In genomic region chr3:73009750-73010149, GRCh38 we compare ENCODE assay signal across 23 cellular contexts. TPM values are rescaled to one million over a fixed set of nuclear protein-coding genes. Genes with fewer than 3 reads are reported as not detected.
A peak's percentile ranks its signal among the peaks of the same experiment; 100 is the strongest.
DNase-seq lines count a peak whose midpoint lies in the region; ATAC-seq and TF ChIP-seq lines count a peak whose summit lies in the region.
"Had no signal": no experiment of that assay in that cellular context is flagged by ENCODE, and none has a peak within 500 bp of the region (broad histone marks: within the 10 kb centered on the region; RNA-seq: fewer than 3 reads in every experiment).

No MANE protein-coding gene starts in this region.

- peaks cover 5% of the 10 kb centered on the region for H3K36me3 ChIP-seq in mammary epithelial cell (ENCODE audit: insufficient read depth, low read length)

- peaks cover 30% of the 10 kb centered on the region for H4K20me1 ChIP-seq in mammary epithelial cell (ENCODE audit: insufficient read depth, low read length)

- peaks cover 25% of the 10 kb centered on the region for H3K4me1 Mint-ChIP-seq in MCF 10A (ENCODE audit: insufficient read depth, unreplicated experiment)
- H3K4me1 Mint-ChIP-seq in activated T-helper 17 cell treated with anti-CD3 and anti-CD28 coated beads, Interleukin-2, amount 50 U/mL, for 72 hours = peaks cover 53% of the 10 kb centered on the region
- peaks cover 81% of the 10 kb centered on the region for H3K4me1 Mint-ChIP-seq in stimulated activated naive CD8-positive, alpha-beta T cell treated with anti-CD3 and anti-CD28 coated beads, Interleukin-15, amount 100 ng/mL, for 72 hours

- H3K27ac ChIP-seq in mammary epithelial cell (ENCODE audit: insufficient read depth, low read depth, low read length) = no peak overlapping the region
- H3K27ac ChIP-seq in substantia nigra (ENCODE audit: low read depth, low read length, poor library complexity, severe bottlenecking) = peak overlapping the region; percentile 58
- H3K27ac ChIP-seq: parathyroid adenoma, skin epidermis had no signal

- no peak overlapping the region for H3K4me3 ChIP-seq in mammary epithelial cell (replicated peaks in 1 of 3; ENCODE audit: insufficient read depth in 1 of 3, low read depth in 2 of 3, low read length in 3 of 3)
- H3K4me3 ChIP-seq: adrenal gland, lung, skin epidermis had no signal

- TF ChIP-seq CTCF in MCF 10A (IDR thresholded peaks at IDR 0.05; ENCODE audit: unreplicated experiment) (no peak), mammary epithelial cell (conservative IDR thresholded peaks at IDR 0.05 in 1 of 2, IDR thresholded peaks at IDR 0.05 in 1 of 2; ENCODE audit: extremely low read depth in 1 of 2, insufficient read depth in 1 of 2, low read depth in 1 of 2, low read length in 2 of 2) (no peak)

- DNase-seq in MCF 10A (ENCODE audit: unreplicated experiment) = no peak
- DNase-seq in mammary epithelial cell = no peak
- no peak for DNase-seq in substantia nigra (lab: John Stamatoyannopoulos, UW)
- DNase-seq in Ammon's horn (ENCODE audit: low spot score) = no peak
- no peak for DNase-seq in stimulated activated naive CD8-positive, alpha-beta T cell treated with anti-CD3 and anti-CD28 coated beads, Interleukin-15, amount 100 ng/mL, for 72 hours
- DNase-seq: activated gamma-delta T cell treated with Interleukin-2 at 50 U/mL for 16 hours; BE2C; DMS79; hippocampal formation; IMR-90; NCI-H146; NCI-H2107; NCI-H510A; retina; SIG-M5; stimulated activated naive B cell treated with anti-CD40 and anti-IgM and Interleukin-4, amounts not matched to agents 10 μg/mL and 1 μg/mL and 100 μg/mL, for 72 hours had no signal

- dilution Hi-C loops in mammary epithelial cell (cut with HindIII; ENCODE audit: low sequenced_read_pairs) = no loop called here

- no peaks in the 10 kb centered on the region for H3K9me3 ChIP-seq in mammary epithelial cell (replicated peaks; ENCODE audit: insufficient read depth, low read length)
- H3K9me3 ChIP-seq: adrenal gland, BE2C had no signal

- no TSS peak for BruUV-seq in MCF 10A (replicated peaks; lab: Mats Ljungman, UMichigan)
- no TSS peak for BruUV-seq in mammary epithelial cell (replicated peaks; lab: Mats Ljungman, UMichigan)

- H3K9me3 Mint-ChIP-seq in MCF 10A (ENCODE audit: unreplicated experiment) = no peaks in the 10 kb centered on the region
- no peaks in the 10 kb centered on the region for H3K9me3 Mint-ChIP-seq in activated T-helper 17 cell treated with anti-CD3 and anti-CD28 coated beads, Interleukin-2, amount 50 U/mL, for 72 hours
- no peaks in the 10 kb centered on the region for H3K9me3 Mint-ChIP-seq in stimulated activated naive CD8-positive, alpha-beta T cell treated with anti-CD3 and anti-CD28 coated beads, Interleukin-15, amount 100 ng/mL, for 72 hours
- H3K9me3 Mint-ChIP-seq: stimulated activated naive B cell treated with anti-CD40 and anti-IgM and Interleukin-4, amounts not matched to agents 10 μg/mL and 1 μg/mL and 100 μg/mL, for 72 hours had no signal

- H3K9ac ChIP-seq in mammary epithelial cell (ENCODE audit: insufficient read depth, low read length) = no peak overlapping the region
- H3K9ac ChIP-seq: parathyroid adenoma had no signal

- H3K27me3 ChIP-seq in mammary epithelial cell (ENCODE audit: insufficient read depth, low read length) = no peaks in the 10 kb centered on the region
- H3K27me3 ChIP-seq: adrenal gland, BE2C had no signal

- POLR2A ChIA-PET in MCF 10A (lab: Yijun Ruan, JAX) = interaction anchor here (1.1 to 1.3 kb wide), 2 partner anchors 10 to 19 kb away, joined by 3 to 4 read pairs; no protein-coding TSS in a partner anchor

- in situ Hi-C loops in mammary epithelial cell (cut with MboI; ENCODE audit: low sequenced_read_pairs in 2 of 2) = no loop called here

- no peaks in the 10 kb centered on the region for H3K27me3 Mint-ChIP-seq in MCF 10A (ENCODE audit: insufficient read depth, unreplicated experiment)
- H3K27me3 Mint-ChIP-seq in activated T-helper 17 cell treated with anti-CD3 and anti-CD28 coated beads, Interleukin-2, amount 50 U/mL, for 72 hours = no peaks in the 10 kb centered on the region
- no peaks in the 10 kb centered on the region for H3K27me3 Mint-ChIP-seq in stimulated activated naive CD8-positive, alpha-beta T cell treated with anti-CD3 and anti-CD28 coated beads, Interleukin-15, amount 100 ng/mL, for 72 hours
- H3K27me3 Mint-ChIP-seq: brain; stimulated activated naive B cell treated with anti-CD40 and anti-IgM and Interleukin-4, amounts not matched to agents 10 μg/mL and 1 μg/mL and 100 μg/mL, for 72 hours had no signal

- H3K79me2 ChIP-seq in mammary epithelial cell (ENCODE audit: insufficient read depth, low read length) = peaks cover 100% of the 10 kb centered on the region

- H3K36me3 Mint-ChIP-seq in MCF 10A (ENCODE audit: insufficient read depth, unreplicated experiment) = peaks cover 80% of the 10 kb centered on the region
- H3K36me3 Mint-ChIP-seq in activated T-helper 17 cell treated with anti-CD3 and anti-CD28 coated beads, Interleukin-2, amount 50 U/mL, for 72 hours (ENCODE audit: low read depth) = peaks cover 98% of the 10 kb centered on the region

- peaks cover 3% of the 10 kb centered on the region for H3K4me1 ChIP-seq in mammary epithelial cell (ENCODE audit: insufficient read depth, low read length)
- H3K4me1 ChIP-seq: BE2C had no signal

- intact Hi-C loops in MCF 10A (cut with micrococcal nuclease) (no loop called here), mammary epithelial cell (cut with micrococcal nuclease) (loop anchor here (1.0 kb wide), 1 partner anchor 12 kb away; no protein-coding TSS in a partner anchor)

- H3K4me3 Mint-ChIP-seq in MCF 10A (ENCODE audit: unreplicated experiment) = no peak overlapping the region
- peak overlapping the region; percentile 64 for H3K4me3 Mint-ChIP-seq in activated T-helper 17 cell treated with anti-CD3 and anti-CD28 coated beads, Interleukin-2, amount 50 U/mL, for 72 hours
- no peak overlapping the region for H3K4me3 Mint-ChIP-seq in stimulated activated naive CD8-positive, alpha-beta T cell treated with anti-CD3 and anti-CD28 coated beads, Interleukin-15, amount 100 ng/mL, for 72 hours
- H3K4me3 Mint-ChIP-seq: stimulated activated naive B cell treated with anti-CD40 and anti-IgM and Interleukin-4, amounts not matched to agents 10 μg/mL and 1 μg/mL and 100 μg/mL, for 72 hours had no signal

- ATAC-seq in activated T-helper 17 cell treated with anti-CD3 and anti-CD28 coated beads, Interleukin-2, amount 50 U/mL, for 72 hours (replicated peaks) = no peak
- ATAC-seq in esophagus mucosa = peak; percentile 43
- ATAC-seq in stimulated activated naive CD8-positive, alpha-beta T cell treated with anti-CD3 and anti-CD28 coated beads, Interleukin-15, amount 100 ng/mL, for 72 hours = no peak
- ATAC-seq: stimulated activated naive B cell treated with anti-CD40 and anti-IgM and Interleukin-4, amounts not matched to agents 10 μg/mL and 1 μg/mL and 100 μg/mL, for 72 hours had no signal

- CTCF ChIA-PET in MCF 10A (lab: Yijun Ruan, JAX) = interaction anchor here (0.5 to 2.2 kb wide), 6 partner anchors 9 to 633 kb away, joined by 3 to 7 read pairs (median 4); no protein-coding TSS in a partner anchor
- CTCF ChIA-PET in mammary epithelial cell (lab: Charles Lee; ENCODE audit: low non-redundant PET) = interaction anchor here (0.5 kb wide), 1 partner anchor 67 kb away, joined by 4 read pairs; no protein-coding TSS in a partner anchor

- no peak overlapping the region for H3K4me2 ChIP-seq in mammary epithelial cell (ENCODE audit: insufficient read depth, low read depth, low read length)

- 48% methylated on average over 3 of the region's 3 CpGs for WGBS in mammary epithelial cell (ENCODE audit: low coverage, missing lambda C conversion rate)

- peak overlapping the region; percentile 5 for H3K27ac Mint-ChIP-seq in MCF 10A (ENCODE audit: low read depth, unreplicated experiment)
- no peak overlapping the region for H3K27ac Mint-ChIP-seq in activated T-helper 17 cell treated with anti-CD3 and anti-CD28 coated beads, Interleukin-2, amount 50 U/mL, for 72 hours
- no peak overlapping the region for H3K27ac Mint-ChIP-seq in stimulated activated naive CD8-positive, alpha-beta T cell treated with anti-CD3 and anti-CD28 coated beads, Interleukin-15, amount 100 ng/mL, for 72 hours

- no peak overlapping the region for H2AFZ ChIP-seq in mammary epithelial cell (ENCODE audit: low read depth, low read length)
- H2AFZ ChIP-seq: parathyroid adenoma had no signal

RNA-seq across cellular contexts. Expression of gene PPP4R2, which starts 13.1 kb away (rescaled TPM):
- total RNA-seq in MCF 10A (2022) (86.3 and 105 TPM in 2 replicates), mammary epithelial cell (10 to 100 TPM; 57.0 to 74.4 TPM), esophagus mucosa (44.5 TPM)
- polyA plus RNA-seq in mammary epithelial cell = 13.5 TPM
- polyA minus RNA-seq in mammary epithelial cell = 14.8 TPM
- total RNA-seq in activated T-helper 17 cell treated with anti-CD3 and anti-CD28 coated beads, Interleukin-2, amount 50 U/mL, for 72 hours = 10 to 100 TPM; 87.8 to 95.0 TPM

RNA-seq across cellular contexts. Expression of gene EBLN2, which starts 51.7 kb away (rescaled TPM):
- total RNA-seq in MCF 10A (2022) (4.7 and 5.5 TPM in 2 replicates), mammary epithelial cell (1 to 10 TPM; 4.4 to 4.5 TPM), esophagus mucosa (2.1 TPM)
- polyA plus RNA-seq in mammary epithelial cell = 0.42 TPM
- not detected for polyA minus RNA-seq in mammary epithelial cell
- total RNA-seq in activated T-helper 17 cell treated with anti-CD3 and anti-CD28 coated beads, Interleukin-2, amount 50 U/mL, for 72 hours = 1 to 10 TPM; 8.2 to 9.8 TPM
